9 cellular contexts compared by ENCODE assay signal in genomic region chrX:2497961-2498780, GRCh38. TPM values are rescaled to one million over a fixed set of nuclear protein-coding genes. Genes with fewer than 3 reads are reported as not detected.
A peak's percentile ranks its signal among the peaks of the same experiment; 100 is the strongest.
DNase-seq lines count a peak whose midpoint lies in the region; ATAC-seq and TF ChIP-seq lines count a peak whose summit lies in the region.
"Had no signal": no experiment of that assay in that cellular context is flagged by ENCODE, and none has a peak within 500 bp of the region (broad histone marks: within the 10 kb centered on the region; RNA-seq: fewer than 3 reads in every experiment).

No MANE protein-coding gene starts in this region.

- peaks cover 12% of the 10 kb centered on the region for H3K36me3 Mint-ChIP-seq in nephron (ENCODE audit: low read depth)

- no peaks in the 10 kb centered on the region for H3K9me3 Mint-ChIP-seq in nephron

- H4K20me1 ChIP-seq in OCI-LY3 (ENCODE audit: insufficient read depth, low read length): peaks cover 36% of the 10 kb centered on the region

- peaks cover 21% of the 10 kb centered on the region for H3K4me1 Mint-ChIP-seq in nephron

- DNase-seq in Ammon's horn (ENCODE audit: low spot score) (peak; percentile 62), epithelial cell of proximal tubule (ENCODE audit: low read depth) (peak; percentile 38), A172 (ENCODE audit: low spot score) (no peak), NCI-H1930 (lab: John Stamatoyannopoulos, UW) (no peak), NCI-H82 treated with DMSO at 0.1 percent for 48 hours (lab: John Stamatoyannopoulos, UW; ENCODE audit: unreplicated experiment) (no peak)
- DNase-seq: left cardiac atrium had no signal

- H3K36me3 ChIP-seq in OCI-LY3 (replicated peaks; ENCODE audit: low read depth, low read length): peaks cover 22% of the 10 kb centered on the region

- H3K79me2 ChIP-seq in OCI-LY3 (ENCODE audit: low read length): peaks cover 72% of the 10 kb centered on the region

- ATAC-seq in HG03439 (IDR thresholded peaks at IDR 0.05; ENCODE audit: unreplicated experiment): no peak

- TF ChIP-seq CTCF in OCI-LY3 (IDR thresholded peaks at IDR 0.05; ENCODE audit: low read depth, low read length) (no peak), epithelial cell of proximal tubule (conservative IDR thresholded peaks at IDR 0.05; ENCODE audit: low read depth, low read length) (no peak), nephron (IDR thresholded peaks at IDR 0.05; ENCODE audit: unreplicated experiment in 3 of 3) (no peak)

- peak overlapping the region; percentile 84 to 89 (median 85) for H3K4me3 Mint-ChIP-seq in nephron

- peak overlapping the region; percentile 94 to 98 (median 98) for H3K27ac Mint-ChIP-seq in nephron

- H2AFZ ChIP-seq in OCI-LY3 (ENCODE audit: low read depth, low read length): no peak overlapping the region

- H3K9ac ChIP-seq in OCI-LY3 (ENCODE audit: low read length): peak overlapping the region; percentile 97

- H3K9me3 ChIP-seq in OCI-LY3 (ENCODE audit: insufficient read depth, low read length): no peaks in the 10 kb centered on the region

- H3K27me3 ChIP-seq in OCI-LY3 (ENCODE audit: low read depth, low read length): no peaks in the 10 kb centered on the region

- H3K4me1 ChIP-seq in OCI-LY3 (ENCODE audit: low read length): peaks cover 35% of the 10 kb centered on the region

- peak overlapping the region; percentile 95 for H3K4me3 ChIP-seq in OCI-LY3 (ENCODE audit: low read length)
- peak overlapping the region; percentile 82 for H3K4me3 ChIP-seq in epithelial cell of proximal tubule (ENCODE audit: low read depth, low read length)

- H3K27me3 Mint-ChIP-seq in nephron (ENCODE audit: low read depth): no peaks in the 10 kb centered on the region

- H3K4me2 ChIP-seq in OCI-LY3 (ENCODE audit: low read length): peak overlapping the region; percentile 82

- peak overlapping the region; percentile 69 for H3K27ac ChIP-seq in OCI-LY3 (ENCODE audit: low read length)

RNA-seq across cellular contexts. Expression of gene DHRSX, which starts 2.6 kb away (rescaled TPM):
- 20.5 and 22.8 TPM in 2 replicates for total RNA-seq in epithelial cell of proximal tubule
- 43.6 and 47.2 TPM in 2 replicates for total RNA-seq in A172 (2014; rRNA removed; shearing (Covaris generic))

RNA-seq across cellular contexts. Expression of gene ZBED1, which starts 2.6 kb away (rescaled TPM):
- 36.7 and 39.2 TPM in 2 replicates for total RNA-seq in epithelial cell of proximal tubule
- total RNA-seq in A172 (2014; rRNA removed; shearing (Covaris generic)): 29.3 and 31.6 TPM in 2 replicates

Comparison
In these comparisons a context has a peak if more than half of its experiments do, and no peak if none do; other contexts are left out.
1. DNase-seq: peak in Ammon's horn (single experiment) and epithelial cell of proximal tubule (single experiment); none in A172 (single experiment), NCI-H1930 (0 of 2) and NCI-H82 treated with DMSO at 0.1 percent for 48 hours (single experiment).